Comparison of ENCODE assay signal across 8 cellular contexts in the genomic region with DNA sequence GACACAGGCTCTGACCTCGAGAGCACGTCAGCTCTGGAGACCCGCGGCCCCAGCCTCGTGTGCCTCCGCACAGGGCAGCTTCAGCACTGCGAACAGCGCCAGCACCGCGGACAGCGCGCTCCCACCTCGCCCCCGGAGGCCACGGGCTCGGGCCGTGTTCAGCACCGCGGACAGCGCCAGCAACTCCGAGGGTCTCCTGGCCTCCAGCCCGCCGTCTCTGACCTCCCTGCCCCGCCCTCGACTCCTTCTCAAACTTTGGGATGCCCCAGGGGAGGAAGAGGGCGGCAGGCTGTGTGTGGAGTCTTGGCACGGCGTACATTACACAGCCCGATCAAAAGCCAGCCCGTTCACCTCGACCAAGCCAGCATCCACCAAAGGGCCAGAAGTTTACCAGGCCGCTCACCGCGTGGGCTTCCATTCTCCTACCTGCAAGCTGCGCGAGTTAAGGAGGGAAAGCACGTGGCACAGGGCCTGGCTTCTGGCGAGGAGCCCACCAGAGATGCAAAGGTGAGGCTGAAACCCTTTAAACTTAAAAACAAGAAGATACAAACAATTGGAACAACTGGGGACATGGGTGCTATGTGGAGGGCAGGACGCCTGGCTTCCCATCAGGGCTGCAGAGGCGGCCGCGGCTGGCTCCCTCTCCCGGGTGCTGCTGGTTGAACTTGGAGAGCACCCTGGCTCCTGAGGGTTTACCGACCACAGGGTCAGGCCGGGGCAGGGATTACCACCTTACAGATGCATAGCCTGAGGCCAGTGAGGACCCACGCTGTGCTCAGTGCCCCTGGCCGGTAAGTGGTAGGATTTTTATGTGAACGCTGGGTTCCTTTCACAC. TPM values are rescaled to one million over a fixed set of nuclear protein-coding genes. Genes with fewer than 3 reads are reported as not detected.
DNase-seq lines count a peak whose midpoint lies in the region; ATAC-seq and TF ChIP-seq lines count a peak whose summit lies in the region.

No MANE protein-coding gene starts in this region.

- H3K9ac ChIP-seq in colonic mucosa (ENCODE audit: low read depth in 2 of 2, low read length in 2 of 2) = no peak overlapping the region

- TF ChIP-seq CTCF in GM13977 (IDR thresholded peaks at IDR 0.05; ENCODE audit: extremely low read depth, insufficient read depth, missing control alignments) (no peak), colonic mucosa (IDR thresholded peaks at IDR 0.05) (no peak)

- intact Hi-C loops in colonic mucosa (cut with DNase I) = no loop called here

- ATAC-seq in HG02840 (IDR thresholded peaks at IDR 0.05; ENCODE audit: low FRiP score, unreplicated experiment) (no peak), HG02938 (IDR thresholded peaks at IDR 0.05; ENCODE audit: unreplicated experiment) (no peak), HG03175 (IDR thresholded peaks at IDR 0.05; ENCODE audit: unreplicated experiment) (no peak)

- H3K9me3 ChIP-seq in colonic mucosa = no peaks in the 10 kb centered on the region

- DNase-seq in GM13977 (ENCODE audit: low spot score) = peak; percentile 66
- DNase-seq in SK-MEL-5 (ENCODE audit: low read depth, low spot score) = peak; percentile 42
- peak; percentile 20 for DNase-seq in colonic mucosa
- peak; percentile 59 to 75 for DNase-seq in lung microvascular endothelial cell (ENCODE audit: low read depth in 2 of 2)
- DNase-seq in HCEC 1CT = no peak

- in situ Hi-C loops in GM13977 (cut with MboI; ENCODE audit: low pct_unique_long_range_greater_than_20kb, low sequenced_read_pairs, unreplicated experiment) = no loop called here
- in situ Hi-C loops in SK-MEL-5 (cut with HindIII; ENCODE audit: low pct_unique_long_range_greater_than_20kb, low sequenced_read_pairs) = no loop called here

- no peak overlapping the region for H3K4me3 ChIP-seq in colonic mucosa

- H3K36me3 ChIP-seq in colonic mucosa = no peaks in the 10 kb centered on the region

- H3K4me1 ChIP-seq in colonic mucosa = no peaks in the 10 kb centered on the region

- H3K27ac ChIP-seq in colonic mucosa = no peak overlapping the region

- peaks cover 58% of the 10 kb centered on the region for H3K27me3 ChIP-seq in colonic mucosa

RNA-seq across cellular contexts. Expression of a gene that starts 4.5 kb away (rescaled TPM):
- not detected in 2 replicates for total RNA-seq in SK-MEL-5 (2014; rRNA removed; shearing (Covaris generic))
- not detected in 2 replicates for polyA plus RNA-seq in SK-MEL-5 (2015; cell fraction: cytosol; rRNA removed)
- not detected in 2 replicates for polyA plus RNA-seq in SK-MEL-5 (2015; cell fraction: nucleus; rRNA removed)
- total RNA-seq in colonic mucosa (not detected), lung microvascular endothelial cell (not detected in 2 replicates)
